17 cellular contexts compared by ENCODE assay signal in genomic region chr11:118699508-118700220, GRCh38. TPM values are rescaled to one million over a fixed set of nuclear protein-coding genes. Genes with fewer than 3 reads are reported as not detected.
A peak's percentile ranks its signal among the peaks of the same experiment; 100 is the strongest.
DNase-seq lines count a peak whose midpoint lies in the region; ATAC-seq and TF ChIP-seq lines count a peak whose summit lies in the region.
"Had no signal": no experiment of that assay in that cellular context is flagged by ENCODE, and none has a peak within 500 bp of the region (broad histone marks: within the 10 kb centered on the region; RNA-seq: fewer than 3 reads in every experiment).

No MANE protein-coding gene starts in this region.

- H3K36me3 ChIP-seq in PC-3 (ENCODE audit: low read depth, low read length), result no peaks in the 10 kb centered on the region
- H3K36me3 ChIP-seq: cardiac muscle cell had no signal

- peaks cover 9% of the 10 kb centered on the region for H3K36me3 Mint-ChIP-seq in activated CD4-positive, alpha-beta T cell treated with anti-CD3 and anti-CD28 coated beads, Interleukin-2, amount 10 ng/mL, durations not matched to agents 7 days and 5 days (ENCODE audit: low read depth)
- H3K36me3 Mint-ChIP-seq: type B pancreatic cell had no signal

- CTCF ChIA-PET in activated CD4-positive, alpha-beta T cell treated with anti-CD3 and anti-CD28 coated beads, Interleukin-2, amount 10 ng/mL, durations not matched to agents 7 days and 5 days (lab: Charles Lee), result interaction anchor here (2.4 kb wide), 1 partner anchor 10 kb away, joined by 14 read pairs; no protein-coding TSS in a partner anchor
- CTCF ChIA-PET in PC-3 (lab: Charles Lee), result interaction anchor here (0.7 kb wide), 1 partner anchor 126 kb away, joined by 4 read pairs; no protein-coding TSS in a partner anchor

- H3K9me3 ChIP-seq in PC-3 (ENCODE audit: low read length), result no peaks in the 10 kb centered on the region

- H3K79me2 ChIP-seq in PC-3 (ENCODE audit: low read length), result no peaks in the 10 kb centered on the region

- no peak overlapping the region for H3K9ac ChIP-seq in PC-3 (ENCODE audit: low read length)

- ATAC-seq in HG03097 (IDR thresholded peaks at IDR 0.05; ENCODE audit: low FRiP score, unreplicated experiment), result no peak
- ATAC-seq in PC-3, result no peak

- intact Hi-C loops in PC-3 (cut with micrococcal nuclease), result no loop called here

- peaks cover 35% of the 10 kb centered on the region for H3K4me1 Mint-ChIP-seq in activated CD4-positive, alpha-beta T cell treated with anti-CD3 and anti-CD28 coated beads, Interleukin-2, amount 10 ng/mL, durations not matched to agents 7 days and 5 days

- H3K4me3 Mint-ChIP-seq in activated CD4-positive, alpha-beta T cell treated with anti-CD3 and anti-CD28 coated beads, Interleukin-2, amount 10 ng/mL, durations not matched to agents 7 days and 5 days, result peak overlapping the region; percentile 37
- H3K4me3 Mint-ChIP-seq: type B pancreatic cell had no signal

- no peak overlapping the region for H3K4me3 ChIP-seq in PC-3 (ENCODE audit: low read length)
- H3K4me3 ChIP-seq: cardiac muscle cell, SK-N-MC had no signal

- H3K4me2 ChIP-seq in PC-3 (ENCODE audit: low read length), result no peak overlapping the region

- peak; percentile 32 to 38 for DNase-seq in activated CD8-positive, alpha-beta memory T cell treated with anti-CD3 and anti-CD28 coated beads for 1 hour (ENCODE audit: extremely low read depth in 1 of 2, low read depth in 1 of 2)
- DNase-seq in activated CD8-positive, alpha-beta memory T cell treated with anti-CD3 and anti-CD28 coated beads, Interleukin-2, amount 50 U/mL, for 48 hours, result no peak
- DNase-seq in activated CD4-positive, alpha-beta T cell treated with anti-CD3 and anti-CD28 coated beads, Interleukin-2, amount 10 ng/mL, durations not matched to agents 7 days and 5 days, result peak; percentile 80
- peak; percentile 86 for DNase-seq in central memory CD4-positive, alpha-beta T cell
- peak; percentile 23 to 49 for DNase-seq in stimulated activated CD8-positive, alpha-beta memory T cell treated with anti-CD3 and anti-CD28 coated beads, Interleukin-15, amount 100 ng/mL, for 4 hours (ENCODE audit: low read depth in 2 of 2)
- DNase-seq in PC-3, result no peak
- no peak for DNase-seq in kidney tubule cell (ENCODE audit: low spot score)
- DNase-seq: DMS153, erythroblast, hippocampal formation, NCI-H146, NCI-H526 treated with DMSO at 0.1 percent for 48 hours had no signal

- TF ChIP-seq CTCF in PC-3 (conservative IDR thresholded peaks at IDR 0.05; ENCODE audit: low read depth, low read length), result no peak

- H3K27me3 ChIP-seq in PC-3 (ENCODE audit: low read length), result no peaks in the 10 kb centered on the region
- H3K27me3 ChIP-seq: cardiac muscle cell had no signal

- no peak overlapping the region for H3K27ac ChIP-seq in PC-3 (ENCODE audit: low read length)
- H3K27ac ChIP-seq: cardiac muscle cell, SK-N-MC had no signal

- H4K20me1 ChIP-seq in PC-3 (ENCODE audit: low read length), result no peaks in the 10 kb centered on the region

- H3K27me3 Mint-ChIP-seq in activated CD4-positive, alpha-beta T cell treated with anti-CD3 and anti-CD28 coated beads, Interleukin-2, amount 10 ng/mL, durations not matched to agents 7 days and 5 days, result no peaks in the 10 kb centered on the region
- H3K27me3 Mint-ChIP-seq: type B pancreatic cell had no signal

- no peaks in the 10 kb centered on the region for H3K4me1 ChIP-seq in PC-3 (ENCODE audit: insufficient read depth, low read length)

- peaks cover 3% of the 10 kb centered on the region for H3K9me3 Mint-ChIP-seq in activated CD4-positive, alpha-beta T cell treated with anti-CD3 and anti-CD28 coated beads, Interleukin-2, amount 10 ng/mL, durations not matched to agents 7 days and 5 days
- H3K9me3 Mint-ChIP-seq: type B pancreatic cell had no signal

- no TSS peak for BruUV-seq in PC-3 (replicated peaks; lab: Mats Ljungman, UMichigan)

- peak overlapping the region; percentile 88 for H3K27ac Mint-ChIP-seq in activated CD4-positive, alpha-beta T cell treated with anti-CD3 and anti-CD28 coated beads, Interleukin-2, amount 10 ng/mL, durations not matched to agents 7 days and 5 days
- H3K27ac Mint-ChIP-seq: type B pancreatic cell had no signal

- POLR2A ChIA-PET in activated CD4-positive, alpha-beta T cell treated with anti-CD3 and anti-CD28 coated beads, Interleukin-2, amount 10 ng/mL, durations not matched to agents 7 days and 5 days (lab: Charles Lee), result interaction anchor here (0.6 kb wide), 1 partner anchor 56 kb away, joined by 3 read pairs; no protein-coding TSS in a partner anchor
- POLR2A ChIA-PET in PC-3 (lab: Charles Lee; ENCODE audit: unreplicated experiment), result interaction anchor here (0.6 to 0.7 kb wide), 2 partner anchors 49 to 145 kb away, joined by 4 to 12 read pairs; no protein-coding TSS in a partner anchor

- H3K9me2 ChIP-seq in PC-3 (replicated peaks; ENCODE audit: low read length), result no peaks in the 10 kb centered on the region

- H2AFZ ChIP-seq in PC-3 (ENCODE audit: low read length), result no peak overlapping the region

- no peaks in the 10 kb centered on the region for H3F3A ChIP-seq in PC-3 (ENCODE audit: low read length, unreplicated experiment)

RNA-seq across cellular contexts. Expression of gene TREH, which starts 20.2 kb away (rescaled TPM):
- not detected for total RNA-seq in activated CD4-positive, alpha-beta T cell treated with anti-CD3 and anti-CD28 coated beads, Interleukin-2, amount 10 ng/mL, durations not matched to agents 7 days and 5 days
- total RNA-seq in PC-3 (2014; rRNA removed), result not detected in 2 replicates
- total RNA-seq: cardiac muscle cell, lung microvascular endothelial cell had no signal

Comparison
In these comparisons a context has a peak if more than half of its experiments do, and no peak if none do; other contexts are left out.
1. DNase-seq: peak in activated CD8-positive, alpha-beta memory T cell treated with anti-CD3 and anti-CD28 coated beads for 1 hour (2 of 2), activated CD4-positive, alpha-beta T cell treated with anti-CD3 and anti-CD28 coated beads, Interleukin-2, amount 10 ng/mL, durations not matched to agents 7 days and 5 days (single experiment), central memory CD4-positive, alpha-beta T cell (single experiment) and stimulated activated CD8-positive, alpha-beta memory T cell treated with anti-CD3 and anti-CD28 coated beads, Interleukin-15, amount 100 ng/mL, for 4 hours (2 of 2); none in activated CD8-positive, alpha-beta memory T cell treated with anti-CD3 and anti-CD28 coated beads, Interleukin-2, amount 50 U/mL, for 48 hours (single experiment), PC-3 (single experiment) and kidney tubule cell (single experiment).